8 cellular contexts compared by ENCODE assay signal in genomic region chr15:90883526-90883931, GRCh38. TPM values are rescaled to one million over a fixed set of nuclear protein-coding genes. Genes with fewer than 3 reads are reported as not detected.
DNase-seq lines count a peak whose midpoint lies in the region; ATAC-seq and TF ChIP-seq lines count a peak whose summit lies in the region.

No MANE protein-coding gene starts in this region.

- no peak for TF ChIP-seq POLR2A in thyroid gland (IDR thresholded peaks at IDR 0.05)

- no peaks in the 10 kb centered on the region for H3K9me3 Mint-ChIP-seq in activated CD4-positive, alpha-beta T cell treated with anti-CD3 and anti-CD28 coated beads for 36 hours (ENCODE audit: low read depth)

- H3K4me1 ChIP-seq in mucosa of descending colon (ENCODE audit: low read depth) (peaks cover 15% of the 10 kb centered on the region), thyroid gland (peaks cover 25 to 39% of the 10 kb centered on the region in 2 donors), foreskin keratinocyte (no peaks in the 10 kb centered on the region)

- H3K36me3 ChIP-seq in mucosa of descending colon (ENCODE audit: low read depth) (no peaks in the 10 kb centered on the region), thyroid gland (peaks cover 35 to 38% of the 10 kb centered on the region in 2 donors)

- no peak overlapping the region for H3K4me3 Mint-ChIP-seq in activated CD4-positive, alpha-beta T cell treated with anti-CD3 and anti-CD28 coated beads for 36 hours

- intact Hi-C loops in activated CD4-positive, alpha-beta T cell treated with anti-CD3 and anti-CD28 coated beads for 36 hours (cut with DNase I, micrococcal nuclease): loop anchor here in 1 of 2 experiments (10.0 kb wide), 1 partner anchor 189 kb away; no protein-coding TSS in a partner anchor
- intact Hi-C loops in mucosa of descending colon (cut with DNase I, micrococcal nuclease) (loop anchor here in 1 of 2 donors (10.0 kb wide), 2 partner anchors 189 to 359 kb away; partner anchors contain the start of gene CRTC3), thyroid gland (cut with DNase I) (loop anchor here (10.0 kb wide), 1 partner anchor 559 kb away; no protein-coding TSS in a partner anchor)

- CTCF ChIA-PET in activated CD4-positive, alpha-beta T cell treated with anti-CD3 and anti-CD28 coated beads for 36 hours (lab: Charles Lee): interaction anchor here (0.5 to 2.4 kb wide), 2 partner anchors 72 to 741 kb away, joined by 3 to 7 read pairs; no protein-coding TSS in a partner anchor
- CTCF ChIA-PET in GM10248 (lab: Yijun Ruan, JAX): interaction anchor here (0.8 to 4.5 kb wide), 4 partner anchors 13 to 565 kb away, joined by 3 to 73 read pairs (median 54); partner anchors contain the start of genes HDDC3 and UNC45A

- H3K9me3 ChIP-seq in mucosa of descending colon (no peaks in the 10 kb centered on the region), thyroid gland (no peaks in the 10 kb centered on the region)

- peak; percentile 6 for ATAC-seq in activated CD4-positive, alpha-beta T cell treated with anti-CD3 and anti-CD28 coated beads for 36 hours
- ATAC-seq in mucosa of descending colon (peak; percentile 7), foreskin keratinocyte (no peak)

- peaks cover 27% of the 10 kb centered on the region for H3K36me3 Mint-ChIP-seq in activated CD4-positive, alpha-beta T cell treated with anti-CD3 and anti-CD28 coated beads for 36 hours (ENCODE audit: low read depth)

- peak overlapping the region; percentile 82 for H3K4me3 ChIP-seq in coronary artery
- H3K4me3 ChIP-seq in mucosa of descending colon: no peak overlapping the region
- peak overlapping the region in 1 of 3 donors; percentile 57 for H3K4me3 ChIP-seq in thyroid gland (replicated peaks in 1 of 3)

- H3K27ac Mint-ChIP-seq in activated CD4-positive, alpha-beta T cell treated with anti-CD3 and anti-CD28 coated beads for 36 hours: no peak overlapping the region

- H3K27me3 ChIP-seq in thyroid gland (no peaks in the 10 kb centered on the region), foreskin keratinocyte (no peaks in the 10 kb centered on the region)

- peaks cover 3% of the 10 kb centered on the region for H3K27me3 Mint-ChIP-seq in activated CD4-positive, alpha-beta T cell treated with anti-CD3 and anti-CD28 coated beads for 36 hours

- DNase-seq in activated CD4-positive, alpha-beta T cell treated with anti-CD3 and anti-CD28 coated beads for 36 hours: peak; percentile 39
- DNase-seq in activated CD4-positive, alpha-beta T cell treated with anti-CD3 and anti-CD28 coated beads, Interleukin-2, amount 50 U/mL, for 4 hours: no peak
- no peak for DNase-seq in coronary artery (ENCODE audit: low spot score)
- peak in 2 of 3 donors; percentile 37 to 53 for DNase-seq in mucosa of descending colon
- DNase-seq in thyroid gland: no peak
- DNase-seq in Kasumi-1 (lab: John Stamatoyannopoulos, UW): no peak
- DNase-seq in GM10248 (ENCODE audit: extremely low spot score): no peak
- no peak for DNase-seq in foreskin keratinocyte

- H3K27ac ChIP-seq in coronary artery: peak overlapping the region; percentile 82 to 99
- peak overlapping the region; percentile 96 to 98 (median 96) for H3K27ac ChIP-seq in thyroid gland
- H3K27ac ChIP-seq in foreskin keratinocyte: no peak overlapping the region

- H3K4me1 Mint-ChIP-seq in activated CD4-positive, alpha-beta T cell treated with anti-CD3 and anti-CD28 coated beads for 36 hours: peaks cover 12% of the 10 kb centered on the region

- 65 to 80% methylated on average over 1 to 5 of the region's 5 CpGs for WGBS in thyroid gland, 2 donors

- TF ChIP-seq CTCF in coronary artery (IDR thresholded peaks at IDR 0.05) (no peak), mucosa of descending colon (IDR thresholded peaks at IDR 0.05) (no peak), thyroid gland (IDR thresholded peaks at IDR 0.05) (no peak), GM10248 (IDR thresholded peaks at IDR 0.05; ENCODE audit: control extremely low read depth, extremely low read depth, low read depth, missing control alignments) (no peak), foreskin keratinocyte (conservative IDR thresholded peaks at IDR 0.05) (no peak)

- POLR2A ChIA-PET in activated CD4-positive, alpha-beta T cell treated with anti-CD3 and anti-CD28 coated beads for 36 hours (lab: Charles Lee): no interaction called here
- POLR2A ChIA-PET in GM10248 (lab: Yijun Ruan, JAX): no interaction called here

RNA-seq across cellular contexts. Expression of gene FES, which starts 0.8 kb away (rescaled TPM):
- total RNA-seq in activated CD4-positive, alpha-beta T cell treated with anti-CD3 and anti-CD28 coated beads for 36 hours: 10 to 100 TPM; 12.2 to 15.6 TPM
- total RNA-seq in mucosa of descending colon (10 to 100 TPM in 2 of 3 donors, 1 to 10 TPM in 1; 7.9 to 18.6 (median 12.1) TPM), thyroid gland (10 to 100 TPM; 34.1 to 44.5 (median 36.0) TPM), foreskin keratinocyte (1.5 and 1.8 TPM in 2 replicates)
- polyA plus RNA-seq in foreskin keratinocyte: 0.69 and 1.5 TPM in 2 replicates

RNA-seq across cellular contexts. Expression of gene FURIN, which starts 15.1 kb away (rescaled TPM):
- total RNA-seq in activated CD4-positive, alpha-beta T cell treated with anti-CD3 and anti-CD28 coated beads for 36 hours: 100 to 1,000 TPM; 406 to 422 TPM
- total RNA-seq in mucosa of descending colon (10 to 100 TPM; 65.9 to 83.4 (median 67.4) TPM), thyroid gland (100 to 1,000 TPM in 2 of 4 donors, 10 to 100 TPM in 2; 88.6 to 128 (median 102) TPM), foreskin keratinocyte (62.7 and 78.9 TPM in 2 replicates)
- polyA plus RNA-seq in foreskin keratinocyte: 47.7 and 55.9 TPM in 2 replicates

RNA-seq across cellular contexts. Expression of gene MAN2A2, which starts 19.6 kb away (rescaled TPM):
- total RNA-seq in activated CD4-positive, alpha-beta T cell treated with anti-CD3 and anti-CD28 coated beads for 36 hours: 100 to 1,000 TPM in 1 of 2 experiments, 10 to 100 TPM in 1; 76.6 to 104 TPM
- total RNA-seq in mucosa of descending colon (10 to 100 TPM; 50.9 to 75.8 (median 75.3) TPM), thyroid gland (100 to 1,000 TPM in 1 of 4 donors, 10 to 100 TPM in 3; 30.1 to 129 (median 58.9) TPM), foreskin keratinocyte (10.3 and 11.0 TPM in 2 replicates)
- polyA plus RNA-seq in foreskin keratinocyte: 4.8 and 5.8 TPM in 2 replicates

RNA-seq across cellular contexts. Expression of gene HDDC3, which starts 48.8 kb away (rescaled TPM):
- total RNA-seq in activated CD4-positive, alpha-beta T cell treated with anti-CD3 and anti-CD28 coated beads for 36 hours: 10 to 100 TPM; 34.2 to 41.2 TPM
- total RNA-seq in mucosa of descending colon (10 to 100 TPM; 10.7 to 23.4 (median 15.4) TPM), thyroid gland (10 to 100 TPM; 13.3 to 25.7 (median 18.0) TPM), foreskin keratinocyte (15.7 and 16.1 TPM in 2 replicates)
- polyA plus RNA-seq in foreskin keratinocyte: 23.7 and 25.1 TPM in 2 replicates

RNA-seq across cellular contexts. Expression of gene UNC45A, which starts 51.6 kb away (rescaled TPM):
- 10 to 100 TPM; 51.4 to 65.6 TPM for total RNA-seq in activated CD4-positive, alpha-beta T cell treated with anti-CD3 and anti-CD28 coated beads for 36 hours
- total RNA-seq in mucosa of descending colon (10 to 100 TPM; 43.9 to 92.5 (median 54.8) TPM), thyroid gland (10 to 100 TPM; 26.3 to 59.3 (median 43.9) TPM), foreskin keratinocyte (59.0 and 59.7 TPM in 2 replicates)
- polyA plus RNA-seq in foreskin keratinocyte: 46.5 and 52.5 TPM in 2 replicates

Comparison
In these comparisons a context has a peak if more than half of its experiments do, and no peak if none do; other contexts are left out.
1. DNase-seq: peak in activated CD4-positive, alpha-beta T cell treated with anti-CD3 and anti-CD28 coated beads for 36 hours (single experiment) and mucosa of descending colon (2 of 3); none in activated CD4-positive, alpha-beta T cell treated with anti-CD3 and anti-CD28 coated beads, Interleukin-2, amount 50 U/mL, for 4 hours (0 of 2), coronary artery (single experiment), thyroid gland (0 of 2), Kasumi-1 (0 of 2), GM10248 (single experiment) and foreskin keratinocyte (0 of 2).